Comparison of ENCODE assay signal across 8 cellular contexts in the genomic region with DNA sequence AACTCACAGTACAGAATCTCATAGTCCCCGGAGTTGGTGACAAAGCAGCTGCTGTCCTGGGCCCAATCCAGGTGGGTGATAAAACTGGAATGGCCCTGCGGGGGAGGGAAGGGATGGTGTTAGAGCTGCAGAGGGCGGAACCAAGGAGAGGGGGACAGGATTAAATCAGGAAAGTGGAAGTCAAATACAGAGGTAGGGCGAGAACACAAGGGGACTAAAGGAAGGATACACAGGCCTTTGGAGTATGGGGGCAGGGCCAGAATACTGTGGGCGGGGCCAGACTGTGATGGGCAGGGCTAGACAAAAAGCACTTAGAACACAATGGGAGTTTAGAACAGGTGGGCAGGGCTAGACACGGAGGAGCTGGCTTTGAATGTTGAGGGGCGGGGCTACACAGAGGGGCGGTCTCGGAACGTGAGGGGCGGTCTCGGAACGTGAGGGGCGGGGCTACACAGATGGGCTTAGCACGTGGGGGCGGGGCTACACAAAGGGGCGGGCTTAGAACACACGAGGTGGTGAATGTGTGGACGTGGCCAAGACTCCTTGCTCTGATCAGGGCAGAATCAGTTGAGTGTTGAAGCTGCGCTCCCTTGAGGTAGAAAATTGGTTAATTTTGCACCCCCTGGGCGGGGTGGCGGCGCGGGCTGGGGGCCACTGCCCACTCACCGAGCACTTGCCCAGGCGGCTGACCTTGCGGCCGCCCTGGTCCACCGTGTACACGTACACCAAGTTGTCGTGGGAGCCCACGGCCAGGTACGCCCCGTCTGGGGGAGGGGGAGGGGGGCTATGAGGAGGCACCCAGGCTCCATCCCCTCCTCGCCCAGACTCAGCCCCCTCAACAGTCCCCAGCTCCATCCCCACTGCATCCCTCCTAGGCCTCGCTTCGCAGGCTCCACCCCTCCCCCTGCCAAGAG. TPM values are rescaled to one million over a fixed set of nuclear protein-coding genes. Genes with fewer than 3 reads are reported as not detected.
A peak's percentile ranks its signal among the peaks of the same experiment; 100 is the strongest.
DNase-seq lines count a peak whose midpoint lies in the region; ATAC-seq and TF ChIP-seq lines count a peak whose summit lies in the region.

No MANE protein-coding gene starts in this region.

- H2AFZ ChIP-seq in osteoblast (ENCODE audit: low read length), result no peak overlapping the region

- no peaks in the 10 kb centered on the region for H3K27me3 Mint-ChIP-seq in type B pancreatic cell

- H3K4me2 ChIP-seq in osteoblast (ENCODE audit: insufficient read depth, low read length), result no peak overlapping the region

- no peaks in the 10 kb centered on the region for H3K27me3 ChIP-seq in osteoblast (ENCODE audit: insufficient read depth, low read length)

- H3K27ac ChIP-seq in osteoblast (ENCODE audit: low read depth, low read length), result no peak overlapping the region

- H3K4me3 ChIP-seq in foreskin fibroblast (ENCODE audit: low read depth in 1 of 2, low read length in 2 of 2) (no peak overlapping the region), osteoblast (ENCODE audit: insufficient read depth, low read length) (no peak overlapping the region)

- H3K9me3 ChIP-seq in osteoblast (ENCODE audit: low read depth, low read length), result no peaks in the 10 kb centered on the region

- H3K4me1 Mint-ChIP-seq in type B pancreatic cell (ENCODE audit: unreplicated experiment), result peaks cover 10% of the 10 kb centered on the region

- no peaks in the 10 kb centered on the region for H4K20me1 ChIP-seq in osteoblast (ENCODE audit: insufficient read depth, low read length)

- H3K79me2 ChIP-seq in osteoblast (ENCODE audit: insufficient read depth, low read length), result no peaks in the 10 kb centered on the region

- no peak for TF ChIP-seq CTCF in foreskin fibroblast (IDR thresholded peaks at IDR 0.05; ENCODE audit: low read depth, low read length)
- TF ChIP-seq CTCF in osteoblast (IDR thresholded peaks at IDR 0.05; ENCODE audit: extremely low read depth, low read depth, low read length), result no peak
- TF ChIP-seq CTCF in type B pancreatic cell (conservative IDR thresholded peaks at IDR 0.05), result no peak

- H3K36me3 Mint-ChIP-seq in type B pancreatic cell, result peaks cover 12% of the 10 kb centered on the region

- DNase-seq in D341Med (ENCODE audit: low spot score) (peak; percentile 94), HT1080 (ENCODE audit: low read depth) (peak; percentile 78), RPMI8226 (peak; percentile 72), foreskin fibroblast (peak; percentile 85 to 94), osteoblast (ENCODE audit: insufficient read length, low spot score, missing footprints) (peak; percentile 94), type B pancreatic cell (ENCODE audit: extremely low spot score, unreplicated experiment) (peak; percentile 90)
- DNase-seq in activated T-helper 1 cell treated with anti-CD3 and anti-CD28 coated beads, Interleukin-2, amount 50 U/mL, for 16 hours (ENCODE audit: low read depth in 1 of 2, low spot score in 1 of 2), result peak; percentile 30 to 63

- peaks cover 12% of the 10 kb centered on the region for H3K4me1 ChIP-seq in osteoblast (ENCODE audit: insufficient read depth, low read length)

- peak overlapping the region; percentile 68 for H3K27ac Mint-ChIP-seq in type B pancreatic cell

- no peak for ATAC-seq in GM19455 (IDR thresholded peaks at IDR 0.05; ENCODE audit: unreplicated experiment)

- H3K36me3 ChIP-seq in osteoblast (ENCODE audit: insufficient read depth, low read length), result peaks cover 45% of the 10 kb centered on the region

- H3K9me3 Mint-ChIP-seq in type B pancreatic cell, result no peaks in the 10 kb centered on the region

- H3K4me3 Mint-ChIP-seq in type B pancreatic cell, result peak overlapping the region; percentile 75

RNA-seq across cellular contexts. Expression of a gene that starts 14.0 kb away (rescaled TPM):
- total RNA-seq in HT1080 (2014; rRNA removed; shearing (Covaris generic)), result 0.03 and 0.10 TPM in 2 replicates
- 0.21 and 0.53 TPM in 2 replicates for polyA plus RNA-seq in HT1080 (2015; cell fraction: cytosol; rRNA removed)
- 0.18 and 0.88 TPM in 2 replicates for polyA plus RNA-seq in HT1080 (2015; cell fraction: nucleus; rRNA removed)
- total RNA-seq in osteoblast (not detected in 2 replicates), type B pancreatic cell (ENCODE audit: low replicate concordance) (not detected in 2 replicates)

RNA-seq across cellular contexts. Expression of a gene that starts 23.1 kb away (rescaled TPM):
- 18.8 and 28.4 TPM in 2 replicates for total RNA-seq in HT1080 (2014; rRNA removed; shearing (Covaris generic))
- polyA plus RNA-seq in HT1080 (2015; cell fraction: cytosol; rRNA removed), result 30.7 and 32.6 TPM in 2 replicates
- 102 and 116 TPM in 2 replicates for polyA plus RNA-seq in HT1080 (2015; cell fraction: nucleus; rRNA removed)
- total RNA-seq in osteoblast (10.1 and 11.8 TPM in 2 replicates), type B pancreatic cell (ENCODE audit: low replicate concordance) (46.9 and 61.4 TPM in 2 replicates)

RNA-seq across cellular contexts. Expression of a gene that starts 31.4 kb away (rescaled TPM):
- total RNA-seq in HT1080 (2014; rRNA removed; shearing (Covaris generic)), result 12.4 and 14.3 TPM in 2 replicates
- polyA plus RNA-seq in HT1080 (2015; cell fraction: cytosol; rRNA removed), result 10.7 and 14.2 TPM in 2 replicates
- polyA plus RNA-seq in HT1080 (2015; cell fraction: nucleus; rRNA removed), result 8.8 and 10.3 TPM in 2 replicates
- total RNA-seq in osteoblast (7.1 and 7.6 TPM in 2 replicates), type B pancreatic cell (ENCODE audit: low replicate concordance) (10.1 and 16.2 TPM in 2 replicates)

RNA-seq across cellular contexts. Expression of a gene that starts 52.0 kb away (rescaled TPM):
- total RNA-seq in HT1080 (2014; rRNA removed; shearing (Covaris generic)), result 0.07 and 0.23 TPM in 2 replicates
- polyA plus RNA-seq in HT1080 (2015; cell fraction: cytosol; rRNA removed), result not detected in 2 replicates
- polyA plus RNA-seq in HT1080 (2015; cell fraction: nucleus; rRNA removed), result 2.0 and 2.6 TPM in 2 replicates
- total RNA-seq in osteoblast, result under 0.01 and 0.88 TPM in 2 replicates
- 8.0 and 9.1 TPM in 2 replicates for total RNA-seq in type B pancreatic cell (ENCODE audit: low replicate concordance)
